In genomic region chr9:80922544-80922943, GRCh38 we compare ENCODE assay signal across 26 cellular contexts.
"Had no signal": no experiment of that assay in that cellular context is flagged by ENCODE, and none has a peak within 500 bp of the region (broad histone marks: within the 10 kb centered on the region; RNA-seq: fewer than 3 reads in every experiment).

No MANE protein-coding gene starts in this region.

- H3K4me1 Mint-ChIP-seq: mesothelial cell of epicardium, neural crest cell had no signal

- H3K79me2 ChIP-seq: parathyroid adenoma had no signal

- ATAC-seq: heart right ventricle; left cardiac atrium; left lung; mucosa of descending colon; natural killer cell treated with Interleukin-12 subunit alpha and Interleukin-12 subunit beta and Interleukin-15 and Interleukin-18, amount 100 ng/mL, for 72 hours; right lobe of liver had no signal

- H2AFZ ChIP-seq: parathyroid adenoma had no signal

- H3K36me3 ChIP-seq: esophagus squamous epithelium, heart right ventricle, left lung, right lobe of liver, stomach, thyroid gland had no signal

- H3K9ac ChIP-seq: parathyroid adenoma had no signal

- H3K27ac Mint-ChIP-seq: mesothelial cell of epicardium; natural killer cell treated with Interleukin-12 subunit alpha and Interleukin-12 subunit beta and Interleukin-15 and Interleukin-18, amount 100 ng/mL, for 72 hours; progenitor cell of endocrine pancreas had no signal

- H3K4me3 ChIP-seq: esophagus squamous epithelium, heart right ventricle, left lung, mucosa of descending colon, right lobe of liver, stomach, thyroid gland had no signal

- H3K4me1 ChIP-seq: esophagus squamous epithelium, heart right ventricle, left lung, parathyroid adenoma, right lobe of liver, stomach, thyroid gland had no signal

- H3K27me3 ChIP-seq: esophagus squamous epithelium, heart right ventricle, left lung, right lobe of liver, stomach, thyroid gland had no signal

- H3K4me3 Mint-ChIP-seq: mesothelial cell of epicardium; naive B cell; natural killer cell treated with Interleukin-12 subunit alpha and Interleukin-12 subunit beta and Interleukin-15 and Interleukin-18, amount 100 ng/mL, for 72 hours; neural crest cell had no signal

- DNase-seq: dermis blood vessel endothelial cell; effector memory CD4-positive, alpha-beta T cell; erythroblast; esophagus squamous epithelium; foreskin melanocyte; glutamatergic neuron; heart right ventricle; hippocampal formation; left cardiac atrium; left lung; mesenchymal stem cell; mucosa of descending colon; naive B cell; right lobe of liver; small intestine; stimulated activated CD4-positive, alpha-beta T cell treated with anti-CD3 and anti-CD28 coated beads, Interleukin-15, amount 100 ng/mL, for 24 hours; stimulated activated CD4-positive, alpha-beta T cell treated with anti-CD3 and anti-CD28 coated beads, Interleukin-2, amount 100 ng/mL, for 48 hours; stimulated activated naive CD4-positive, alpha-beta T cell treated with Interleukin-2 at 50 U/mL for 16 hours; stomach; thyroid gland; trophoblast cell had no signal

- H3K27me3 Mint-ChIP-seq: naive B cell; natural killer cell treated with Interleukin-12 subunit alpha and Interleukin-12 subunit beta and Interleukin-15 and Interleukin-18, amount 100 ng/mL, for 72 hours; progenitor cell of endocrine pancreas had no signal

- H3K27ac ChIP-seq: esophagus squamous epithelium, heart right ventricle, left lung, parathyroid adenoma, right lobe of liver, stomach, thyroid gland had no signal

- H3K9me3 ChIP-seq: right lobe of liver, thyroid gland had no signal
